ENCODE assay signal across 1 cellular context in the genomic region with DNA sequence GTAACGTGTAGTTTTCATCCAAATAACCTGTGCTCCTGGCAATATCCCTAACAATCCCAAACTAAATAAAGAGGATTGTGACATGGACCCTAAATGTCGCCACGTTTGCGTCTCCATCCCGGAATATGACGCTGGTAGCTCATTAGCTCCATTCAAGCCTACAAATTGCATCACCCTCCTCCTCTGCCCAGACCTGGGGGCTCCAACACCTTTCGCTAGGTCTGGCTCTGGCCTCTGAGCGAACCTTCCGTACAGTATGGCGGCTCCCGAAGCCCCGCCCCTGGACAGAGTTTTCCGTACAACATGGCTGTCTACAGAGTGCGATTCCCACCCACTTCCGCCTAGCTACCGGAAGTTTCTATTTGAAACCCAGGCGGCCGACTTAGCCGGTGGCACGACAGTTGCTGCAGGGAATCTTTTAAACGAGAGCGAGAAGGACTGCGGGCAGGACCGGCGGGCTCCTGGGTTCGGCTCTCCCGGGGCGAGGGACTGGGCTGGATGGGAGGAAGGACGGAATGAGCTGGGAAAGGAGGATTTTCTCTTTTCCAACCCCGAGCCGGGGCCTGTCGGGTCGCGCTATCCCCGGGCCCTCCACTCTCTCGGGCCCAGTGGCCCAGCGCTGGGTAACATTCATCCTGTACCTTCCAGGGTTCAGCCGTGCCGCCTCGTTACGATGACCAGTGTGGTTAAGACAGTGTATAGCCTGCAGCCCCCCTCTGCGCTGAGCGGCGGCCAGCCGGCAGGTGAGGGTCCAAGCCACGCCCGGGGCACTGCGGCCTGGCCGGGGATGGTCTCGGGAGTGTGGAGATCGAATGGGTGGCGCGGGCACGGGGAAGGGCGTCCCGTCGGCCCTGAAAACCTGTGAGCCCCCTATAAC.
TF ChIP-seq lines count a peak whose summit lies in the region.

A gene with protein sequence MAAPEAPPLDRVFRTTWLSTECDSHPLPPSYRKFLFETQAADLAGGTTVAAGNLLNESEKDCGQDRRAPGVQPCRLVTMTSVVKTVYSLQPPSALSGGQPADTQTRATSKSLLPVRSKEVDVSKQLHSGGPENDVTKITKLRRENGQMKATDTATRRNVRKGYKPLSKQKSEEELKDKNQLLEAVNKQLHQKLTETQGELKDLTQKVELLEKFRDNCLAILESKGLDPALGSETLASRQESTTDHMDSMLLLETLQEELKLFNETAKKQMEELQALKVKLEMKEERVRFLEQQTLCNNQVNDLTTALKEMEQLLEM (plus strand): TSS at position 142 of the 877 bp plus-strand sequence. CDS start 115 bp downstream, at position 257.

TF ChIP-seq in H1, 55 proteins besides CTCF, POLR2A, EP300 and RAD21 (continued from another document):
- TF ChIP-seq, protein P1, sequence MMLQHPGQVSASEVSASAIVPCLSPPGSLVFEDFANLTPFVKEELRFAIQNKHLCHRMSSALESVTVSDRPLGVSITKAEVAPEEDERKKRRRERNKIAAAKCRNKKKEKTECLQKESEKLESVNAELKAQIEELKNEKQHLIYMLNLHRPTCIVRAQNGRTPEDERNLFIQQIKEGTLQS (IDR thresholded peaks at IDR 0.05; ENCODE audit: insufficient read depth, low read depth, low read length): peak; percentile 91
- TF ChIP-seq GTF2F1 (IDR thresholded peaks at IDR 0.05; ENCODE audit: borderline replicate concordance, low read depth, low read length): no peak
- no peak for TF ChIP-seq CBX5 (IDR thresholded peaks at IDR 0.05; ENCODE audit: low read depth, low read length)
- peak; percentile 75 for TF ChIP-seq KDM5A (IDR thresholded peaks at IDR 0.05; ENCODE audit: low read length)
- TF ChIP-seq SIN3A (conservative IDR thresholded peaks at IDR 0.05 in 1 of 2, IDR thresholded peaks at IDR 0.05 in 1 of 2; ENCODE audit: low read depth in 1 of 2, low read length in 2 of 2): peak; percentile 87 to 92; a peak in 3 of 4 replicates
- peak; percentile 87 for TF ChIP-seq KDM4A (IDR thresholded peaks at IDR 0.05; ENCODE audit: low read depth, low read length, severe bottlenecking)
- TF ChIP-seq, protein P2, sequence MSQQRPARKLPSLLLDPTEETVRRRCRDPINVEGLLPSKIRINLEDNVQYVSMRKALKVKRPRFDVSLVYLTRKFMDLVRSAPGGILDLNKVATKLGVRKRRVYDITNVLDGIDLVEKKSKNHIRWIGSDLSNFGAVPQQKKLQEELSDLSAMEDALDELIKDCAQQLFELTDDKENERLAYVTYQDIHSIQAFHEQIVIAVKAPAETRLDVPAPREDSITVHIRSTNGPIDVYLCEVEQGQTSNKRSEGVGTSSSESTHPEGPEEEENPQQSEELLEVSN (IDR thresholded peaks at IDR 0.05): 0 out of 2 replicates have a peak, but pooled peaks have one; percentile 27
- TF ChIP-seq YY1 (IDR thresholded peaks at IDR 0.05; ENCODE audit: low read depth, low read length): peak; percentile 100
- peak; percentile 99 for TF ChIP-seq GABPA (IDR thresholded peaks at IDR 0.05; ENCODE audit: borderline replicate concordance, insufficient read depth, low read length)
- 0 out of 2 replicates have a peak, but pooled peaks have one; percentile 50 for TF ChIP-seq RXRA (IDR thresholded peaks at IDR 0.05; ENCODE audit: insufficient read depth, low read depth, low read length)
- TF ChIP-seq RBBP5 (IDR thresholded peaks at IDR 0.05; ENCODE audit: borderline replicate concordance, low read depth, low read length): peak; percentile 68
- TF ChIP-seq TAF7 (optimal IDR thresholded peaks at IDR 0.05; ENCODE audit: borderline replicate concordance, low read depth, low read length): peak; percentile 77
- TF ChIP-seq SP1 (IDR thresholded peaks at IDR 0.05; ENCODE audit: low read depth, low read length): peak; percentile 51; the same call in 1 of the 2 replicates
- no peak for TF ChIP-seq RNF2 (IDR thresholded peaks at IDR 0.05; ENCODE audit: borderline replicate concordance, low read depth, low read length, missing control alignments, poor library complexity, severe bottlenecking)
- peak; percentile 59 for TF ChIP-seq SIX5 (IDR thresholded peaks at IDR 0.05; ENCODE audit: low read depth, low read length)
- peak; percentile 91; the same call in 1 of the 2 replicates for TF ChIP-seq SP4 (IDR thresholded peaks at IDR 0.05; ENCODE audit: low read length)
- no peak for TF ChIP-seq NRF1 (IDR thresholded peaks at IDR 0.05; ENCODE audit: low read depth, low read length)
- TF ChIP-seq NANOG (IDR thresholded peaks at IDR 0.05; ENCODE audit: insufficient read depth, low read depth, low read length, poor library complexity, severe bottlenecking): peak; percentile 33
- no peak for TF ChIP-seq POLR2AphosphoS5 (IDR thresholded peaks at IDR 0.05; ENCODE audit: low read depth, low read length)
- TF ChIP-seq JUND (IDR thresholded peaks at IDR 0.05; ENCODE audit: low read length): peak; percentile 85
- TF ChIP-seq JUN (IDR thresholded peaks at IDR 0.05; ENCODE audit: low read depth, low read length): 0 out of 2 replicates have a peak, but pooled peaks have one; percentile 5
- peak; percentile 94 for TF ChIP-seq ASH2L (IDR thresholded peaks at IDR 0.05; ENCODE audit: low read length)
- TF ChIP-seq BCL11A (IDR thresholded peaks at IDR 0.05; ENCODE audit: low read depth in 2 of 2, low read length in 2 of 2): no peak
- TF ChIP-seq SIRT6 (IDR thresholded peaks at IDR 0.05; ENCODE audit: low read length): no peak
- TF ChIP-seq EGR1 (IDR thresholded peaks at IDR 0.05; ENCODE audit: borderline replicate concordance, low read depth, low read length): peak; percentile 59; the same call in 1 of the 2 replicates
- peak; percentile 68 for TF ChIP-seq SAP30 (IDR thresholded peaks at IDR 0.05; ENCODE audit: insufficient read depth, insufficient replicate concordance, low read length)
- no peak for TF ChIP-seq SUZ12 (IDR thresholded peaks at IDR 0.05; ENCODE audit: low read length)
- TF ChIP-seq PHF8 (conservative IDR thresholded peaks at IDR 0.05; ENCODE audit: low read depth, low read length): peak; percentile 81
- peak; percentile 84 for TF ChIP-seq TBP (IDR thresholded peaks at IDR 0.05; ENCODE audit: low read depth, low read length)
